3 cellular contexts compared by ENCODE assay signal in the genomic region with DNA sequence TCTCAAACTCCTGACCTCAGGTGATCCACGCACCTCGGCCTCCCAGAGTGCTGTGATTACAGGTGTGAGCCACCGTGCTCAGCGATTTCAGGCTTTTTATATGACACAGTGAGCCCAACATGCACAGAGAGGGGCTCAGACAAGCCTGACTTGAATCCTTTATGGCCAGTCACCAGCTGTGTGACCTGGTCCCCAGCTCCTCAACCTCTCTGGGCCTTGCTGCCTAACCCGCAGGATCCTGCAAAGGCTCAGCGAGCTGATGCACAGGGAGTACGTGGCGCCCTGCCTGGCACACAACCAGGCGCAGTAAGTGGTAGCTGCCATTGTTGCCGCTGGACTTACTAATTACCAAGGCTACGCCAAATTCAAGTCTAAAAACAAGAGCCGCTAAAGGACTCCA.
A peak's percentile ranks its signal among the peaks of the same experiment; 100 is the strongest.
TF ChIP-seq lines count a peak whose summit lies in the region.

No MANE protein-coding gene starts in this region.

TF ChIP-seq in HepG2, 621 proteins besides CTCF, POLR2A, EP300 and RAD21:
- TF ChIP-seq ZNF768 (CRISPR knock-in tag; IDR thresholded peaks at IDR 0.05) (peak; percentile 98), SETDB1 (CRISPR knock-in tag; IDR thresholded peaks at IDR 0.05; ENCODE audit: borderline replicate concordance) (no peak)
- TF ChIP-seq, protein P1, sequence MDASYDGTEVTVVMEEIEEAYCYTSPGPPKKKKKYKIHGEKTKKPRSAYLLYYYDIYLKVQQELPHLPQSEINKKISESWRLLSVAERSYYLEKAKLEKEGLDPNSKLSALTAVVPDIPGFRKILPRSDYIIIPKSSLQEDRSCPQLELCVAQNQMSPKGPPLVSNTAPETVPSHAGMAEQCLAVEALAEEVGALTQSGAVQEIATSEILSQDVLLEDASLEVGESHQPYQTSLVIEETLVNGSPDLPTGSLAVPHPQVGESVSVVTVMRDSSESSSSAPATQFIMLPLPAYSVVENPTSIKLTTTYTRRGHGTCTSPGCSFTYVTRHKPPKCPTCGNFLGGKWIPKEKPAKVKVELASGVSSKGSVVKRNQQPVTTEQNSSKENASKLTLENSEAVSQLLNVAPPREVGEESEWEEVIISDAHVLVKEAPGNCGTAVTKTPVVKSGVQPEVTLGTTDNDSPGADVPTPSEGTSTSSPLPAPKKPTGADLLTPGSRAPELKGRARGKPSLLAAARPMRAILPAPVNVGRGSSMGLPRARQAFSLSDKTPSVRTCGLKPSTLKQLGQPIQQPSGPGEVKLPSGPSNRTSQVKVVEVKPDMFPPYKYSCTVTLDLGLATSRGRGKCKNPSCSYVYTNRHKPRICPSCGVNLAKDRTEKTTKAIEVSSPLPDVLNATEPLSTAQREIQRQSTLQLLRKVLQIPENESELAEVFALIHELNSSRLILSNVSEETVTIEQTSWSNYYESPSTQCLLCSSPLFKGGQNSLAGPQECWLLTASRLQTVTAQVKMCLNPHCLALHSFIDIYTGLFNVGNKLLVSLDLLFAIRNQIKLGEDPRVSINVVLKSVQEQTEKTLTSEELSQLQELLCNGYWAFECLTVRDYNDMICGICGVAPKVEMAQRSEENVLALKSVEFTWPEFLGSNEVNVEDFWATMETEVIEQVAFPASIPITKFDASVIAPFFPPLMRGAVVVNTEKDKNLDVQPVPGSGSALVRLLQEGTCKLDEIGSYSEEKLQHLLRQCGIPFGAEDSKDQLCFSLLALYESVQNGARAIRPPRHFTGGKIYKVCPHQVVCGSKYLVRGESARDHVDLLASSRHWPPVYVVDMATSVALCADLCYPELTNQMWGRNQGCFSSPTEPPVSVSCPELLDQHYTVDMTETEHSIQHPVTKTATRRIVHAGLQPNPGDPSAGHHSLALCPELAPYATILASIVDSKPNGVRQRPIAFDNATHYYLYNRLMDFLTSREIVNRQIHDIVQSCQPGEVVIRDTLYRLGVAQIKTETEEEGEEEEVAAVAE (CRISPR knock-in tag; IDR thresholded peaks at IDR 0.05; ENCODE audit: borderline replicate concordance) = no peak

TF ChIP-seq in HEK293, 187 proteins besides CTCF, POLR2A, EP300 and RAD21:
- TF ChIP-seq ZFHX2 (tag by site-specific recombination; conservative IDR thresholded peaks at IDR 0.05) (no peak), ZNF768 (tag by site-specific recombination; IDR thresholded peaks at IDR 0.05) (0 out of 2 replicates have a peak, but pooled peaks have one; percentile 47)

TF ChIP-seq in H1, 55 proteins besides CTCF, POLR2A, EP300 and RAD21:
- TF ChIP-seq TBP (IDR thresholded peaks at IDR 0.05; ENCODE audit: low read depth, low read length) (no peak), MAFK (IDR thresholded peaks at IDR 0.05; ENCODE audit: low read depth, low read length) (no peak), NRF1 (IDR thresholded peaks at IDR 0.05; ENCODE audit: low read depth, low read length) (no peak), KDM1A (IDR thresholded peaks at IDR 0.05; ENCODE audit: borderline replicate concordance, low read length) (0 out of 2 replicates have a peak, but pooled peaks have one; percentile 17)
- TF ChIP-seq, protein P2, sequence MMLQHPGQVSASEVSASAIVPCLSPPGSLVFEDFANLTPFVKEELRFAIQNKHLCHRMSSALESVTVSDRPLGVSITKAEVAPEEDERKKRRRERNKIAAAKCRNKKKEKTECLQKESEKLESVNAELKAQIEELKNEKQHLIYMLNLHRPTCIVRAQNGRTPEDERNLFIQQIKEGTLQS (IDR thresholded peaks at IDR 0.05; ENCODE audit: insufficient read depth, low read depth, low read length) = no peak
